In the genomic region with DNA sequence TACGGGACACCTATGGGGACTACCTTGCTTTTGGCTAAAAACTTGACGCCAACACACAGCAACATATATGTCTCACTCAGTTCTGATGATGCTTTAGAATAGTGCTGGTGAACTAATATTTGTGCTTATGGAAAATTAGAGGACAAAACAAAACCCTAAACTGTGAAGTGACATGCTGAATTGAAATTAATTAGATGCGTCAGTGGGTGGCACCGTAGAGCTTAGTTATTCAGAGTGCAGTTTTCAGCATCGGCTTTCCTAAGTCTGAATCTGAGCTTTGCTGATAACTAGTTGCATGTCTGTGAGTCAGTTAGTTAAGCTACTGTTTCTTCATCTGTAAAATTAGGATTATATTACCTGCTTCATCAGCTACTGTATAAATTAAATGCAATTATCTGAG, we compare ENCODE assay signal across 8 cellular contexts.
DNase-seq lines count a peak whose midpoint lies in the region; ATAC-seq and TF ChIP-seq lines count a peak whose summit lies in the region.

No MANE protein-coding gene starts in this region.

- intact Hi-C loops in Right ventricle myocardium inferior (cut with DNase I) = loop anchor here (10.0 kb wide), 1 partner anchor 405 kb away; no protein-coding TSS in a partner anchor

- peak; percentile 23 for TF ChIP-seq CTCF in cardiac muscle cell (IDR thresholded peaks at IDR 0.05; ENCODE audit: low read depth, low read length)
- TF ChIP-seq CTCF in epithelial cell of proximal tubule (conservative IDR thresholded peaks at IDR 0.05; ENCODE audit: low read depth, low read length) = peak; percentile 58
- TF ChIP-seq CTCF in tibial nerve (IDR thresholded peaks at IDR 0.05) = peak in 3 of 5 experiments; percentile 26 to 38 (median 32)

- H3K4me1 ChIP-seq in cardiac muscle cell (ENCODE audit: low read depth) (no peaks in the 10 kb centered on the region), tibial nerve (no peaks in the 10 kb centered on the region)

- H3K9me3 ChIP-seq in cardiac muscle cell (ENCODE audit: low read depth) = no peaks in the 10 kb centered on the region
- H3K9me3 ChIP-seq in tibial nerve = no peaks in the 10 kb centered on the region

- DNase-seq in cardiac muscle cell (ENCODE audit: low read depth in 1 of 2, low spot score in 1 of 2) (peak; percentile 33 to 38), Right ventricle myocardium inferior (ENCODE audit: missing footprints) (no peak), M059J (ENCODE audit: low read depth) (peak; percentile 22), epithelial cell of proximal tubule (ENCODE audit: low read depth) (peak; percentile 12), tibial nerve (ENCODE audit: low spot score in 2 of 2) (no peak), islet precursor cell (no peak)
- DNase-seq in stimulated activated CD4-positive, alpha-beta T cell treated with anti-CD3 and anti-CD28 coated beads, Interleukin-4, amount 100 ng/mL, for 4 hours = no peak
- no peak for DNase-seq in activated CD8-positive, alpha-beta memory T cell treated with anti-CD3 and anti-CD28 coated beads, Interleukin-2, amount 50 U/mL, for 48 hours

- WGBS in tibial nerve, 2 donors = 40 to 53% methylated on average over 5 of the region's 5 CpGs

- no peak for TF ChIP-seq EP300 in tibial nerve (IDR thresholded peaks at IDR 0.05)

- H3K27me3 ChIP-seq in cardiac muscle cell (no peaks in the 10 kb centered on the region), tibial nerve (no peaks in the 10 kb centered on the region)

- TF ChIP-seq POLR2A in tibial nerve (IDR thresholded peaks at IDR 0.05) = no peak

- H3K4me3 ChIP-seq in cardiac muscle cell = no peak overlapping the region
- no peak overlapping the region for H3K4me3 ChIP-seq in epithelial cell of proximal tubule (ENCODE audit: low read depth, low read length)
- H3K4me3 ChIP-seq in tibial nerve = no peak overlapping the region

- H3K36me3 ChIP-seq in cardiac muscle cell (no peaks in the 10 kb centered on the region), tibial nerve (no peaks in the 10 kb centered on the region)

- H3K27ac ChIP-seq in cardiac muscle cell (no peak overlapping the region), tibial nerve (peak overlapping the region in 1 of 4 donors; percentile 42)

- ATAC-seq in Right ventricle myocardium inferior = no peak

Comparison
In these comparisons a context has a peak if more than half of its experiments do, and no peak if none do; other contexts are left out.
1. DNase-seq: peak in cardiac muscle cell (2 of 2), M059J (single experiment) and epithelial cell of proximal tubule (single experiment); none in Right ventricle myocardium inferior (single experiment), tibial nerve (0 of 2), stimulated activated CD4-positive, alpha-beta T cell treated with anti-CD3 and anti-CD28 coated beads, Interleukin-4, amount 100 ng/mL, for 4 hours (0 of 2), activated CD8-positive, alpha-beta memory T cell treated with anti-CD3 and anti-CD28 coated beads, Interleukin-2, amount 50 U/mL, for 48 hours (single experiment) and islet precursor cell (single experiment).
2. Peak in every context shown above with its lines, with median percentiles within 50 percentile points of each other: CTCF ChIP-seq.